15 cellular contexts compared by ENCODE assay signal in the genomic region with DNA sequence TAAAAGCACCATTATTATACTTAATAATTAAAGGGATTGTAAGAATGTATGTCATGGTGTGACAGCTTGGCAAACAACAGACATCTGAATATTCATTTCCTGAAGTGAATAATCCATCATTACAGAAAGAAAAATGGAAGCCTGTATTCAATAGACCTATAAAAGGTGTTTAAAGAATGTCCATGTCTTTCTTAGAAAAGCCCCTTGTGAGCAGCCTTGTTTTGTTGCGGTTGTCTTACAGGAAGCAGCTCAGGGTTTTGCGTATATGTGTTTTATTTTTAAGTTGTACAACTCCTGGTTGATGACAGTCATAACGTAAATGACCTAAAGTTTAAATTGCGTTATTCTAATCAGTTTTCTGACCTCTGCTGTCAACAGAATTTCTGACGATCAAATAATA. TPM values are rescaled to one million over a fixed set of nuclear protein-coding genes. Genes with fewer than 3 reads are reported as not detected.
A peak's percentile ranks its signal among the peaks of the same experiment; 100 is the strongest.
DNase-seq lines count a peak whose midpoint lies in the region; ATAC-seq, FAIRE-seq and TF ChIP-seq lines count a peak whose summit lies in the region.
"Had no signal": no experiment of that assay in that cellular context is flagged by ENCODE, and none has a peak within 500 bp of the region (broad histone marks: within the 10 kb centered on the region; RNA-seq: fewer than 3 reads in every experiment).

No MANE protein-coding gene starts in this region.

- POLR2A ChIA-PET in T-cell (lab: Charles Lee): interaction anchor here (0.5 to 5.4 kb wide), 3 partner anchors 13 to 227 kb away, joined by 3 to 120 read pairs (median 21); no protein-coding TSS in a partner anchor
- POLR2A ChIA-PET in HepG2 (lab: Yijun Ruan, JAX): interaction anchor here (2.0 kb wide), 1 partner anchor 92 kb away, joined by 12 read pairs; the partner anchor contains the start of gene ERAP1

- H3K27ac ChIP-seq in HepG2 (ENCODE audit: extremely low read length, insufficient read depth, low read length): peak overlapping the region; percentile 95
- peak overlapping the region; percentile 26 for H3K27ac ChIP-seq in stomach smooth muscle (ENCODE audit: low read length)

- CTCF ChIA-PET in T-cell (lab: Charles Lee): interaction anchor here in 1 of 2 donors (1.1 to 2.5 kb wide), 3 partner anchors 9 to 102 kb away, joined by 3 to 23 read pairs (median 3); no protein-coding TSS in a partner anchor
- CTCF ChIA-PET in HepG2 (lab: Yijun Ruan, JAX; ENCODE audit: low intra/inter-chr PET ratio, low total read pairs): no interaction called here

- H3K9ac ChIP-seq in HepG2 (ENCODE audit: insufficient read depth, low read depth, low read length) (peak overlapping the region; percentile 10; the same call in 1 of the 2 replicates), stomach smooth muscle (ENCODE audit: low read length in 2 of 2) (no peak overlapping the region)

- FAIRE-seq in HepG2 (lab: Jason Lieb, UNC): no peak
- FAIRE-seq: A204.1, HTR-8/SVneo had no signal

- peak overlapping the region; percentile 29 to 71 for H3K27ac Mint-ChIP-seq in T-cell
- H3K27ac Mint-ChIP-seq: stimulated activated memory B cell treated with anti-CD40 and anti-IgM and Interleukin-4, amounts not matched to agents 10 μg/mL and 1 μg/mL and 100 μg/mL, for 72 hours had no signal

- TF ChIP-seq EP300 in HepG2 (IDR thresholded peaks at IDR 0.05; ENCODE audit: low read depth in 2 of 2, low read length in 2 of 2) (no peak), HepG2 (CRISPR knock-in tag; IDR thresholded peaks at IDR 0.05; ENCODE audit: borderline replicate concordance) (no peak)

- H3K4me3 Mint-ChIP-seq in T-cell: peak overlapping the region in 1 of 3 donors; percentile 18
- H3K4me3 Mint-ChIP-seq: stimulated activated memory B cell treated with anti-CD40 and anti-IgM and Interleukin-4, amounts not matched to agents 10 μg/mL and 1 μg/mL and 100 μg/mL, for 72 hours had no signal

- H3K27me3 ChIP-seq in HepG2 (ENCODE audit: control insufficient read depth in 1 of 2, insufficient read depth in 2 of 2, low read length in 2 of 2): no peaks in the 10 kb centered on the region
- H3K27me3 ChIP-seq in stomach smooth muscle (ENCODE audit: control insufficient read depth in 1 of 2, insufficient read depth in 2 of 2, low read length in 2 of 2): no peaks in the 10 kb centered on the region
- H3K27me3 ChIP-seq: MG63 had no signal

- H4K20me1 ChIP-seq in HepG2 (ENCODE audit: insufficient read depth, low read length): peaks cover 5% of the 10 kb centered on the region; the same call in 1 of the 2 replicates

- intact Hi-C loops in HepG2 (cut with micrococcal nuclease; ENCODE audit: unreplicated experiment): no loop called here

- peak; percentile 6 for DNase-seq in activated CD4-positive, CD25-positive, alpha-beta regulatory T cell treated with anti-CD3 and anti-CD28 coated beads, Interleukin-2, amount 50 U/mL, for 16 hours (ENCODE audit: low read depth, low spot score)
- DNase-seq in activated CD4-positive, CD25-positive, alpha-beta regulatory T cell (lab: John Stamatoyannopoulos, UW): no peak
- DNase-seq in T-cell: peak in 6 of 34 experiments; percentile 3 to 28 (median 16)
- no peak for DNase-seq in HepG2 (ENCODE audit: low spot score)
- no peak for DNase-seq in UCSD-AML1 (lab: John Stamatoyannopoulos, UW; ENCODE audit: unreplicated experiment)
- no peak for DNase-seq in NCI-H345 (lab: John Stamatoyannopoulos, UW)
- DNase-seq: amygdala; dermis blood vessel endothelial cell; MG63; stimulated activated CD4-positive, alpha-beta T cell treated with anti-CD3 and anti-CD28 coated beads, Interleukin-4, amount 100 ng/mL, for 1 hour had no signal

- H2AFZ ChIP-seq in HepG2 (ENCODE audit: low read length): no peak overlapping the region

- no TSS peak for BruUV-seq in HepG2 (replicated peaks; lab: Mats Ljungman, UMichigan)

- H3K4me1 ChIP-seq in HepG2 (ENCODE audit: insufficient read depth, low read length) (peaks cover 46% of the 10 kb centered on the region), stomach smooth muscle (ENCODE audit: control insufficient read depth, insufficient read depth, low read length) (peaks cover 6% of the 10 kb centered on the region)

- H3K27me3 Mint-ChIP-seq in T-cell: no peaks in the 10 kb centered on the region
- H3K27me3 Mint-ChIP-seq: stimulated activated memory B cell treated with anti-CD40 and anti-IgM and Interleukin-4, amounts not matched to agents 10 μg/mL and 1 μg/mL and 100 μg/mL, for 72 hours had no signal

- H3K9me3 Mint-ChIP-seq in T-cell: no peaks in the 10 kb centered on the region
- H3K9me3 Mint-ChIP-seq: stimulated activated memory B cell treated with anti-CD40 and anti-IgM and Interleukin-4, amounts not matched to agents 10 μg/mL and 1 μg/mL and 100 μg/mL, for 72 hours had no signal

- in situ Hi-C loops in HepG2 (cut with HindIII; ENCODE audit: extremely low pct_ligation_motif_present, low pct_unique_long_range_greater_than_20kb): no loop called here

- no peak for TF ChIP-seq POLR2A in HepG2 (IDR thresholded peaks at IDR 0.05; ENCODE audit: insufficient read depth in 1 of 2, low read depth in 2 of 2, low read length in 2 of 2)

- peaks cover 22% of the 10 kb centered on the region for H3K36me3 Mint-ChIP-seq in T-cell

- H3K36me3 ChIP-seq in HepG2 (replicated peaks in 1 of 2; ENCODE audit: control insufficient read depth in 1 of 2, insufficient read depth in 2 of 2, low read length in 2 of 2) (no peaks in the 10 kb centered on the region), stomach smooth muscle (ENCODE audit: control insufficient read depth in 2 of 2, insufficient read depth in 2 of 2, low read length in 2 of 2) (no peaks in the 10 kb centered on the region)

- no peak overlapping the region for H3K4me3 ChIP-seq in HepG2 (replicated peaks in 1 of 3; ENCODE audit: insufficient read depth in 1 of 3, low read depth in 2 of 3, low read length in 3 of 3)
- H3K4me3 ChIP-seq in stomach smooth muscle (ENCODE audit: low read length in 2 of 2): no peak overlapping the region
- H3K4me3 ChIP-seq: MG63 had no signal

- H3K4me2 ChIP-seq in HepG2 (ENCODE audit: low read depth, low read length): no peak overlapping the region; the same call in 1 of the 2 replicates

- peaks cover 42% of the 10 kb centered on the region for H3K79me2 ChIP-seq in HepG2 (ENCODE audit: insufficient read depth, low read length)

- H3K9me3 ChIP-seq in HepG2 (ENCODE audit: low read length) (no peaks in the 10 kb centered on the region), stomach smooth muscle (ENCODE audit: control insufficient read depth in 2 of 2, low read length in 2 of 2) (no peaks in the 10 kb centered on the region)
- H3K9me3 ChIP-seq: MG63 had no signal

- H3K4me1 Mint-ChIP-seq in T-cell: peaks cover 61 to 86% (median 79%) of the 10 kb centered on the region in 3 donors

- peak; percentile 25 to 71 (median 54) for ATAC-seq in T-cell (replicated peaks in 1 of 4)
- ATAC-seq in HepG2: no peak
- ATAC-seq in HG03442 (IDR thresholded peaks at IDR 0.05; ENCODE audit: unreplicated experiment): no peak
- ATAC-seq: stimulated activated memory B cell treated with anti-CD40 and anti-IgM and Interleukin-4, amounts not matched to agents 10 μg/mL and 1 μg/mL and 100 μg/mL, for 72 hours had no signal

- no peak for TF ChIP-seq CTCF in HepG2 (CRISPR knock-in tag; IDR thresholded peaks at IDR 0.05)

- WGBS in HepG2 (ENCODE audit: low lambda C conversion rate): 99% methylated on average over 5 of the region's 5 CpGs

- TF ChIP-seq RAD21 in HepG2 (CRISPR knock-in tag; IDR thresholded peaks at IDR 0.05): no peak

TF ChIP-seq in HepG2, 621 proteins besides CTCF, POLR2A, EP300 and RAD21 (continues in another document):
- TF ChIP-seq KLF6 (CRISPR knock-in tag; IDR thresholded peaks at IDR 0.05) (no peak), RFXANK (CRISPR knock-in tag; IDR thresholded peaks at IDR 0.05) (no peak), CCDC6 (CRISPR knock-in tag; IDR thresholded peaks at IDR 0.05) (no peak), ZNF33A (CRISPR knock-in tag; IDR thresholded peaks at IDR 0.05; ENCODE audit: borderline replicate concordance) (no peak), ZNF180 (CRISPR knock-in tag; IDR thresholded peaks at IDR 0.05; ENCODE audit: borderline replicate concordance, low read depth) (no peak)
- TF ChIP-seq, protein P1, sequence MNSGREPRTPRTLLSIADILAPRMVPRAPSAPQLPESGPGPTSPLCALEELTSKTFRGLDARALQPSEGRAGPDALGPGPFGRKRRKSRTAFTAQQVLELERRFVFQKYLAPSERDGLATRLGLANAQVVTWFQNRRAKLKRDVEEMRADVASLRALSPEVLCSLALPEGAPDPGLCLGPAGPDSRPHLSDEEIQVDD (CRISPR knock-in tag; IDR thresholded peaks at IDR 0.05; ENCODE audit: borderline replicate concordance): no peak

RNA-seq across cellular contexts. Expression of gene CAST, which starts 53.8 kb away (rescaled TPM):
- total RNA-seq in T-cell (100 to 1,000 TPM; 166 to 238 (median 191) TPM), HepG2 (2016; rRNA removed; fragmentation: Illumina TruSeq; extraction: Trizol) (67.6 and 87.8 TPM in 2 replicates)
- total RNA-seq in HepG2 (2016; cell fraction: cytosol; rRNA removed; fragmentation: Illumina TruSeq; extraction: Trizol; ENCODE audit: low read depth): 18.4 and 21.4 TPM in 2 replicates
- 66.7 and 88.4 TPM in 2 replicates for total RNA-seq in HepG2 (2016; cell fraction: insoluble cytoplasmic fraction; rRNA removed; fragmentation: Illumina TruSeq; extraction: Trizol)
- 52.5 and 53.1 TPM in 2 replicates for total RNA-seq in HepG2 (2016; cell fraction: membrane; rRNA removed; fragmentation: Illumina TruSeq; extraction: Trizol)
- total RNA-seq in HepG2 (2016; cell fraction: nucleus; rRNA removed; fragmentation: Illumina TruSeq; extraction: Trizol): 62.8 and 67.7 TPM in 2 replicates
- 35.2 and 42.1 TPM in 2 replicates for polyA plus RNA-seq in HepG2 (2011; rRNA removed)
- polyA plus RNA-seq in HepG2 (2011; cell fraction: cytosol; rRNA removed): 22.7 and 32.6 TPM in 2 replicates
- 49.5 and 52.7 TPM in 2 replicates for polyA plus RNA-seq in HepG2 (2011; cell fraction: nucleus; rRNA removed)
- 54.0 and 64.0 TPM in 2 replicates for polyA plus RNA-seq in HepG2 (2012)
- 24.3 and 25.3 TPM in 2 replicates for polyA plus RNA-seq in HepG2 (2016; cell fraction: cytosol; fragmentation: Illumina TruSeq; extraction: Trizol; ENCODE audit: low read depth)
- polyA plus RNA-seq in HepG2 (2016; cell fraction: insoluble cytoplasmic fraction; fragmentation: Illumina TruSeq; extraction: Trizol; ENCODE audit: low read depth): 99.8 and 110 TPM in 2 replicates
- polyA plus RNA-seq in HepG2 (2016; cell fraction: membrane; fragmentation: Illumina TruSeq; extraction: Trizol; ENCODE audit: low read depth): 40.8 and 51.2 TPM in 2 replicates
- polyA plus RNA-seq in HepG2 (2016; cell fraction: nucleus; fragmentation: Illumina TruSeq; extraction: Trizol; ENCODE audit: insufficient read depth, low read depth): 65.5 and 67.5 TPM in 2 replicates
- polyA minus RNA-seq in HepG2 (2011; rRNA and poly(A)+ RNA removed; ENCODE audit: low replicate concordance): 12.4 and 53.4 TPM in 2 replicates
- 39.6 and 45.8 TPM in 2 replicates for polyA minus RNA-seq in HepG2 (2011; cell fraction: cytosol; rRNA and poly(A)+ RNA removed)
- polyA minus RNA-seq in HepG2 (2011; cell fraction: nucleus; rRNA and poly(A)+ RNA removed): 166 and 175 TPM in 2 replicates

Comparison
In these comparisons a context has a peak if more than half of its experiments do, and no peak if none do; other contexts are left out.
1. ATAC-seq: peak in T-cell (4 of 4); none in HepG2 (single experiment) and HG03442 (single experiment).